Comparison of ENCODE assay signal across 9 cellular contexts in genomic region chr14:47040490-47040889, GRCh38.
DNase-seq lines count a peak whose midpoint lies in the region; ATAC-seq and TF ChIP-seq lines count a peak whose summit lies in the region.
"Had no signal": no experiment of that assay in that cellular context is flagged by ENCODE, and none has a peak within 500 bp of the region (broad histone marks: within the 10 kb centered on the region; RNA-seq: fewer than 3 reads in every experiment).

No MANE protein-coding gene starts in this region.

- H3K4me1 ChIP-seq in osteoblast (ENCODE audit: insufficient read depth, low read length) = no peaks in the 10 kb centered on the region

- H2AFZ ChIP-seq in osteoblast (ENCODE audit: low read length) = no peak overlapping the region
- H2AFZ ChIP-seq: GM23248 had no signal

- ATAC-seq in GM19397 (IDR thresholded peaks at IDR 0.05; ENCODE audit: unreplicated experiment) = no peak

- TF ChIP-seq RAD21 in Ishikawa (IDR thresholded peaks at IDR 0.05; ENCODE audit: low read depth) = peak; percentile 70

- no peaks in the 10 kb centered on the region for H3K27me3 ChIP-seq in osteoblast (ENCODE audit: insufficient read depth, low read length)

- no peaks in the 10 kb centered on the region for H3K36me3 ChIP-seq in osteoblast (ENCODE audit: insufficient read depth, low read length)

- TF ChIP-seq EP300 in Ishikawa (IDR thresholded peaks at IDR 0.05; ENCODE audit: borderline replicate concordance) = no peak

- no peak overlapping the region for H3K4me2 ChIP-seq in osteoblast (ENCODE audit: insufficient read depth, low read length)

- H3K27ac ChIP-seq in osteoblast (ENCODE audit: low read depth, low read length) = no peak overlapping the region
- H3K27ac ChIP-seq: GM23248 had no signal

- no peaks in the 10 kb centered on the region for H4K20me1 ChIP-seq in osteoblast (ENCODE audit: insufficient read depth, low read length)

- H3K9me3 ChIP-seq in osteoblast (ENCODE audit: low read depth, low read length) = peaks cover 2% of the 10 kb centered on the region

- peak; percentile 31 for DNase-seq in SHP77 treated with DMSO at 0.1 percent for 48 hours (lab: John Stamatoyannopoulos, UW)
- peak; percentile 16 for DNase-seq in foreskin melanocyte
- DNase-seq in retinal pigment epithelial cell (ENCODE audit: low read depth) = peak; percentile 33
- DNase-seq in stimulated activated CD4-positive, alpha-beta T cell treated with anti-CD3 and anti-CD28 coated beads, Interleukin-4, amount 100 ng/mL, for 4 hours = no peak
- DNase-seq in osteoblast (ENCODE audit: insufficient read length, low spot score, missing footprints) = no peak
- DNase-seq: GM23248, occipital lobe had no signal

- no peaks in the 10 kb centered on the region for H3K79me2 ChIP-seq in osteoblast (ENCODE audit: insufficient read depth, low read length)

- H3K4me3 ChIP-seq in retinal pigment epithelial cell (ENCODE audit: low read length) (no peak overlapping the region), osteoblast (ENCODE audit: insufficient read depth, low read length) (no peak overlapping the region)
- H3K4me3 ChIP-seq: GM23248 had no signal

- peak; percentile 67 for TF ChIP-seq CTCF in retinal pigment epithelial cell (conservative IDR thresholded peaks at IDR 0.05; ENCODE audit: low read depth, low read length)
- no peak for TF ChIP-seq CTCF in osteoblast (IDR thresholded peaks at IDR 0.05; ENCODE audit: extremely low read depth, low read depth, low read length)

TF ChIP-seq in Ishikawa, 13 proteins besides CTCF, POLR2A, EP300 and RAD21:
- TF ChIP-seq TAF1 (IDR thresholded peaks at IDR 0.05; ENCODE audit: low read depth) = no peak
- TF ChIP-seq, protein P1, sequence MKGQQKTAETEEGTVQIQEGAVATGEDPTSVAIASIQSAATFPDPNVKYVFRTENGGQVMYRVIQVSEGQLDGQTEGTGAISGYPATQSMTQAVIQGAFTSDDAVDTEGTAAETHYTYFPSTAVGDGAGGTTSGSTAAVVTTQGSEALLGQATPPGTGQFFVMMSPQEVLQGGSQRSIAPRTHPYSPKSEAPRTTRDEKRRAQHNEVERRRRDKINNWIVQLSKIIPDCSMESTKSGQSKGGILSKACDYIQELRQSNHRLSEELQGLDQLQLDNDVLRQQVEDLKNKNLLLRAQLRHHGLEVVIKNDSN (IDR thresholded peaks at IDR 0.05) = no peak
- no peak for TF ChIP-seq YY1 (IDR thresholded peaks at IDR 0.05; ENCODE audit: low read depth)
- TF ChIP-seq REST (IDR thresholded peaks at IDR 0.05; ENCODE audit: low read depth) = no peak
- TF ChIP-seq, protein P2, sequence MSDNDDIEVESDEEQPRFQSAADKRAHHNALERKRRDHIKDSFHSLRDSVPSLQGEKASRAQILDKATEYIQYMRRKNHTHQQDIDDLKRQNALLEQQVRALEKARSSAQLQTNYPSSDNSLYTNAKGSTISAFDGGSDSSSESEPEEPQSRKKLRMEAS (IDR thresholded peaks at IDR 0.05) = no peak
- no peak for TF ChIP-seq NFIC (IDR thresholded peaks at IDR 0.05)
- TF ChIP-seq EGR1 (IDR thresholded peaks at IDR 0.05) = no peak
- TF ChIP-seq FOXM1 (IDR thresholded peaks at IDR 0.05; ENCODE audit: borderline replicate concordance, low read depth) = no peak
- no peak for TF ChIP-seq ZBTB7A (IDR thresholded peaks at IDR 0.05; ENCODE audit: low read depth)
- TF ChIP-seq TEAD4 (IDR thresholded peaks at IDR 0.05) = no peak
- TF ChIP-seq TCF12 (IDR thresholded peaks at IDR 0.05; ENCODE audit: low read depth) = no peak
- TF ChIP-seq CREB1 (IDR thresholded peaks at IDR 0.05; ENCODE audit: low read depth) = no peak
- no peak for TF ChIP-seq CEBPB (IDR thresholded peaks at IDR 0.05)

Comparison
In these comparisons a context has a peak if more than half of its experiments do, and no peak if none do; other contexts are left out.
1. DNase-seq: peak in SHP77 treated with DMSO at 0.1 percent for 48 hours (single experiment), foreskin melanocyte (single experiment) and retinal pigment epithelial cell (single experiment); none in stimulated activated CD4-positive, alpha-beta T cell treated with anti-CD3 and anti-CD28 coated beads, Interleukin-4, amount 100 ng/mL, for 4 hours (0 of 2) and osteoblast (single experiment).